1 cellular context compared by ENCODE assay signal in the genomic region with DNA sequence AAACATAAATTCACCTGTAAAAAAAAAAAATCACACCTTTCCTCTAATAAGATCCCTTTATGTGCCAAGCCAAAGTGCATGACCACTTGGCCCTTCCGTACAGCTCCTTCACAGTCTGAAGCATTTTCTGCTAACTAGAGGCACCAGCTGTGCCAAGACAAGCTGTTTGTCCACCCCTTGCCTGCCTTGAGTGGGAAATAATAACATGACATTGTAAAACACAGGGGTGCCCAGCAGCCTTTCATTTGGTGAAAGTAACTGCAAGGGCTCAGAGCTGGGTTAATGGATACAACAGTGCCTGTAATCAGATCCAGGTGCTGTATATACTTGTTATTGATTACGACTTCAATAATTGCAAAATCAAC.
TF ChIP-seq lines count a peak whose summit lies in the region.

No MANE protein-coding gene starts in this region.

TF ChIP-seq in K562, 482 proteins besides CTCF, POLR2A, EP300 and RAD21 (continued from another document):
- TF ChIP-seq, protein P1, sequence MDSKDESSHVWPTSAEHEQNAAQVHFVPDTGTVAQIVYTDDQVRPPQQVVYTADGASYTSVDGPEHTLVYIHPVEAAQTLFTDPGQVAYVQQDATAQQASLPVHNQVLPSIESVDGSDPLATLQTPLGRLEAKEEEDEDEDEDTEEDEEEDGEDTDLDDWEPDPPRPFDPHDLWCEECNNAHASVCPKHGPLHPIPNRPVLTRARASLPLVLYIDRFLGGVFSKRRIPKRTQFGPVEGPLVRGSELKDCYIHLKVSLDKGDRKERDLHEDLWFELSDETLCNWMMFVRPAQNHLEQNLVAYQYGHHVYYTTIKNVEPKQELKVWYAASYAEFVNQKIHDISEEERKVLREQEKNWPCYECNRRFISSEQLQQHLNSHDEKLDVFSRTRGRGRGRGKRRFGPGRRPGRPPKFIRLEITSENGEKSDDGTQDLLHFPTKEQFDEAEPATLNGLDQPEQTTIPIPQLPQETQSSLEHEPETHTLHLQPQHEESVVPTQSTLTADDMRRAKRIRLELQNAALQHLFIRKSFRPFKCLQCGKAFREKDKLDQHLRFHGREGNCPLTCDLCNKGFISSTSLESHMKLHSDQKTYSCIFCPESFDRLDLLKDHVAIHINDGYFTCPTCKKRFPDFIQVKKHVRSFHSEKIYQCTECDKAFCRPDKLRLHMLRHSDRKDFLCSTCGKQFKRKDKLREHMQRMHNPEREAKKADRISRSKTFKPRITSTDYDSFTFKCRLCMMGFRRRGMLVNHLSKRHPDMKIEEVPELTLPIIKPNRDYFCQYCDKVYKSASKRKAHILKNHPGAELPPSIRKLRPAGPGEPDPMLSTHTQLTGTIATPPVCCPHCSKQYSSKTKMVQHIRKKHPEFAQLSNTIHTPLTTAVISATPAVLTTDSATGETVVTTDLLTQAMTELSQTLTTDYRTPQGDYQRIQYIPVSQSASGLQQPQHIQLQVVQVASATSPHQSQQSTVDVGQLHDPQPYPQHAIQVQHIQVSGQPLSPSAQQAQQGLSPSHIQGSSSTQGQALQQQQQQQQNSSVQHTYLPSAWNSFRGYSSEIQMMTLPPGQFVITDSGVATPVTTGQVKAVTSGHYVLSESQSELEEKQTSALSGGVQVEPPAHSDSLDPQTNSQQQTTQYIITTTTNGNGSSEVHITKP (IDR thresholded peaks at IDR 0.05; ENCODE audit: partially characterized antibody) = no peak
- no peak for TF ChIP-seq FOXJ3 (CRISPR knock-in tag; IDR thresholded peaks at IDR 0.05)
- TF ChIP-seq ZNF778 (CRISPR knock-in tag; IDR thresholded peaks at IDR 0.05) = no peak
- no peak for TF ChIP-seq ZNF217 (CRISPR knock-in tag; IDR thresholded peaks at IDR 0.05)
TF ChIP-seq in K562: peak in this region for 0.
